22 cellular contexts compared by ENCODE assay signal in the genomic region with DNA sequence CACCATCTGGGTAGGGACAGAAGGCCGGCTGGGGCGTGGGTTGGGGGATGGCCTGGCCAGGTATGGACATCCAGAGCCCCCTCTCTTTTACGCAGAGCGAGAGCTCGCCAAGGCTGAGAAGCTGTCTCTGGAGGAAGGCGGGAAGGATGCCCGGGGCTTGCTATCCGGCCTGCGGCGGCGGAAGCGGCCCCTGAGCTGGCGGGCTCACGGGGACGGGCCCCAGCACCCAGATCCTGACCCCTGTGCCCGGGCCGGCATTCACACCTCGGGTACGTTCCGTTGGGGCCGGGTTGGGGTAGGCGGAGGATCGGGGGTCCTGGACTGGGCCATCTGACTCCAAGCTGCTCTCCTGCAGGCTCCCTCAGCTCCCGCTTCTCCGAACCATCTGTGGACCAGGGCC. TPM values are rescaled to one million over a fixed set of nuclear protein-coding genes. Genes with fewer than 3 reads are reported as not detected.
"Had no signal": no experiment of that assay in that cellular context is flagged by ENCODE, and none has a peak within 500 bp of the region (broad histone marks: within the 10 kb centered on the region; RNA-seq: fewer than 3 reads in every experiment).

No MANE protein-coding gene starts in this region.

- H3K27me3 Mint-ChIP-seq: effector memory CD8-positive, alpha-beta T cell; progenitor cell of endocrine pancreas; type B pancreatic cell had no signal

- H3K9me3 ChIP-seq: esophagus squamous epithelium, lower lobe of right lung, testis, tibial artery had no signal

- H3K4me3 ChIP-seq: coronary artery, esophagus squamous epithelium, lower lobe of right lung, testis, tibial artery had no signal

- H3K4me3 Mint-ChIP-seq: effector memory CD8-positive, alpha-beta T cell; immature natural killer cell; natural killer cell; type B pancreatic cell had no signal

- H3K27ac ChIP-seq: coronary artery, esophagus squamous epithelium, lower lobe of right lung, parathyroid adenoma, testis, tibial artery had no signal

- H3K4me1 ChIP-seq: esophagus squamous epithelium, parathyroid adenoma, tibial artery had no signal

- H3K27ac Mint-ChIP-seq: immature natural killer cell, progenitor cell of endocrine pancreas, type B pancreatic cell had no signal

- H3K9ac ChIP-seq: parathyroid adenoma had no signal

- ATAC-seq: effector memory CD8-positive, alpha-beta T cell; left ventricle myocardium superior; lower lobe of right lung; natural killer cell; sciatic nerve had no signal

- DNase-seq: effector memory CD8-positive, alpha-beta T cell; erythroblast; esophagus squamous epithelium; foreskin melanocyte; hypothalamus; immature natural killer cell; islet precursor cell; kidney glomerular epithelial cell; left ventricle myocardium superior; lower lobe of right lung; natural killer cell; stimulated activated naive CD4-positive, alpha-beta T cell; testis; tibial artery had no signal

- H3K27me3 ChIP-seq: esophagus squamous epithelium, testis, tibial artery had no signal

- H3K79me2 ChIP-seq: parathyroid adenoma had no signal

- H2AFZ ChIP-seq: parathyroid adenoma had no signal

- H3K9me3 Mint-ChIP-seq: effector memory CD8-positive, alpha-beta T cell; immature natural killer cell; natural killer cell; type B pancreatic cell had no signal

RNA-seq across cellular contexts. Expression of a gene that starts 19.9 kb away (rescaled TPM):
- total RNA-seq: dermis microvascular lymphatic vessel endothelial cell, myocyte, natural killer cell, urinary bladder had no signal
- polyA plus RNA-seq: immature natural killer cell had no signal
